ENCODE assay signal across 1 cellular context in genomic region chr7:100156331-100157068, GRCh38.
TF ChIP-seq lines count a peak whose summit lies in the region.

No MANE protein-coding gene starts in this region.

TF ChIP-seq in H1, 55 proteins besides CTCF, POLR2A, EP300 and RAD21:
- no peak for TF ChIP-seq TEAD4 (IDR thresholded peaks at IDR 0.05; ENCODE audit: low read depth, low read length)
- no peak for TF ChIP-seq TCF12 (IDR thresholded peaks at IDR 0.05; ENCODE audit: low read depth, low read length)
- TF ChIP-seq RNF2 (IDR thresholded peaks at IDR 0.05; ENCODE audit: borderline replicate concordance, low read depth, low read length, missing control alignments, poor library complexity, severe bottlenecking) = no peak
- TF ChIP-seq PHF8 (conservative IDR thresholded peaks at IDR 0.05; ENCODE audit: low read depth, low read length) = no peak
- TF ChIP-seq NANOG (IDR thresholded peaks at IDR 0.05; ENCODE audit: insufficient read depth, low read depth, low read length, poor library complexity, severe bottlenecking) = no peak
- no peak for TF ChIP-seq NRF1 (IDR thresholded peaks at IDR 0.05; ENCODE audit: low read depth, low read length)
- TF ChIP-seq BRCA1 (IDR thresholded peaks at IDR 0.05; ENCODE audit: low read depth, low read length) = no peak
- no peak for TF ChIP-seq KDM1A (IDR thresholded peaks at IDR 0.05; ENCODE audit: borderline replicate concordance, low read length)
- no peak for TF ChIP-seq JUND (IDR thresholded peaks at IDR 0.05; ENCODE audit: low read length)
- TF ChIP-seq HDAC2 (IDR thresholded peaks at IDR 0.05; ENCODE audit: borderline replicate concordance in 1 of 2, low read depth in 2 of 2, low read length in 2 of 2) = no peak
- no peak for TF ChIP-seq EGR1 (IDR thresholded peaks at IDR 0.05; ENCODE audit: borderline replicate concordance, low read depth, low read length)
- no peak for TF ChIP-seq RXRA (IDR thresholded peaks at IDR 0.05; ENCODE audit: insufficient read depth, low read depth, low read length)
- no peak for TF ChIP-seq CREB1 (IDR thresholded peaks at IDR 0.05)
- TF ChIP-seq MAFK (IDR thresholded peaks at IDR 0.05; ENCODE audit: low read depth, low read length) = no peak
- TF ChIP-seq GTF2F1 (IDR thresholded peaks at IDR 0.05; ENCODE audit: borderline replicate concordance, low read depth, low read length) = no peak
- TF ChIP-seq RBBP5 (IDR thresholded peaks at IDR 0.05; ENCODE audit: borderline replicate concordance, low read depth, low read length) = no peak
- TF ChIP-seq KDM4A (IDR thresholded peaks at IDR 0.05; ENCODE audit: low read depth, low read length, severe bottlenecking) = no peak
